10 cellular contexts compared by ENCODE assay signal in genomic region chr1:243288062-243288461, GRCh38. TPM values are rescaled to one million over a fixed set of nuclear protein-coding genes. Genes with fewer than 3 reads are reported as not detected.
DNase-seq lines count a peak whose midpoint lies in the region; ATAC-seq and TF ChIP-seq lines count a peak whose summit lies in the region.
"Had no signal": no experiment of that assay in that cellular context is flagged by ENCODE, and none has a peak within 500 bp of the region (broad histone marks: within the 10 kb centered on the region; RNA-seq: fewer than 3 reads in every experiment).

No MANE protein-coding gene starts in this region.

- intact Hi-C loops in activated CD4-positive, alpha-beta T cell treated with anti-CD3 and anti-CD28 coated beads, Interleukin-2, amount 10 ng/mL, durations not matched to agents 24 days and 14 days (cut with micrococcal nuclease), result no loop called here
- intact Hi-C loops in PC-3 (cut with micrococcal nuclease) (no loop called here), colonic mucosa (cut with DNase I) (no loop called here), left ventricle myocardium superior (cut with micrococcal nuclease) (no loop called here)

- no TSS peak for BruUV-seq in PC-3 (replicated peaks; lab: Mats Ljungman, UMichigan)

- no peaks in the 10 kb centered on the region for H3K9me3 ChIP-seq in PC-3 (ENCODE audit: low read length)
- no peaks in the 10 kb centered on the region for H3K9me3 ChIP-seq in colonic mucosa
- H3K9me3 ChIP-seq in skeletal muscle tissue (ENCODE audit: control insufficient read depth in 3 of 3, low read length in 3 of 3), result no peaks in the 10 kb centered on the region
- no peaks in the 10 kb centered on the region for H3K9me3 ChIP-seq in SJCRH30 (replicated peaks)

- no peaks in the 10 kb centered on the region for H4K20me1 ChIP-seq in PC-3 (ENCODE audit: low read length)

- peaks cover 7% of the 10 kb centered on the region for H3K9me3 Mint-ChIP-seq in activated CD4-positive, alpha-beta T cell treated with anti-CD3 and anti-CD28 coated beads, Interleukin-2, amount 10 ng/mL, durations not matched to agents 24 days and 14 days
- H3K9me3 Mint-ChIP-seq in mesothelial cell of epicardium, result peaks cover 12% of the 10 kb centered on the region

- H3K27ac ChIP-seq in PC-3 (ENCODE audit: low read length), result peak overlapping the region; percentile 67
- peak overlapping the region; percentile 20 for H3K27ac ChIP-seq in colonic mucosa
- peak overlapping the region; percentile 55 for H3K27ac ChIP-seq in skeletal muscle tissue (ENCODE audit: low read depth, low read length)
- no peak overlapping the region for H3K27ac ChIP-seq in SJCRH30
- H3K27ac ChIP-seq: KMS-11 had no signal

- H3K36me3 Mint-ChIP-seq in activated CD4-positive, alpha-beta T cell treated with anti-CD3 and anti-CD28 coated beads, Interleukin-2, amount 10 ng/mL, durations not matched to agents 24 days and 14 days (ENCODE audit: low read depth), result peaks cover 55% of the 10 kb centered on the region
- peaks cover 53% of the 10 kb centered on the region for H3K36me3 Mint-ChIP-seq in mesothelial cell of epicardium

- H3K4me1 ChIP-seq in PC-3 (ENCODE audit: insufficient read depth, low read length), result peaks cover 29% of the 10 kb centered on the region
- no peaks in the 10 kb centered on the region for H3K4me1 ChIP-seq in colonic mucosa
- H3K4me1 ChIP-seq in skeletal muscle tissue (ENCODE audit: control insufficient read depth in 3 of 3, insufficient read depth in 3 of 3, low read length in 3 of 3), result no peaks in the 10 kb centered on the region
- H3K4me1 ChIP-seq in SJCRH30, result no peaks in the 10 kb centered on the region

- peaks cover 43% of the 10 kb centered on the region for H3K36me3 ChIP-seq in PC-3 (ENCODE audit: low read depth, low read length)
- H3K36me3 ChIP-seq in colonic mucosa, result no peaks in the 10 kb centered on the region
- peaks cover 0 to 18% (median 10%) of the 10 kb centered on the region in 3 donors for H3K36me3 ChIP-seq in skeletal muscle tissue (ENCODE audit: control insufficient read depth in 3 of 3, insufficient read depth in 3 of 3, low read length in 3 of 3)
- H3K36me3 ChIP-seq in SJCRH30, result no peaks in the 10 kb centered on the region

- no peaks in the 10 kb centered on the region for H3K79me2 ChIP-seq in PC-3 (ENCODE audit: low read length)

- no peaks in the 10 kb centered on the region for H3K9me2 ChIP-seq in PC-3 (replicated peaks; ENCODE audit: low read length)

- ATAC-seq in PC-3 (no peak), left ventricle myocardium superior (no peak)

- CTCF ChIA-PET in PC-3 (lab: Charles Lee), result no interaction called here

- H3K27me3 Mint-ChIP-seq in activated CD4-positive, alpha-beta T cell treated with anti-CD3 and anti-CD28 coated beads, Interleukin-2, amount 10 ng/mL, durations not matched to agents 24 days and 14 days, result no peaks in the 10 kb centered on the region
- H3K27me3 Mint-ChIP-seq in mesothelial cell of epicardium (ENCODE audit: low read depth), result no peaks in the 10 kb centered on the region

- DNase-seq in activated CD4-positive, alpha-beta T cell treated with anti-CD3 and anti-CD28 coated beads, Interleukin-2, amount 10 ng/mL, durations not matched to agents 24 days and 14 days, result no peak
- no peak for DNase-seq in activated CD4-positive, alpha-beta T cell treated with anti-CD3 and anti-CD28 coated beads for 4 hours
- DNase-seq in PC-3, result no peak
- no peak for DNase-seq in colonic mucosa
- no peak for DNase-seq in SJCRH30
- DNase-seq in left ventricle myocardium superior, result no peak
- DNase-seq in mesothelial cell of epicardium (ENCODE audit: low spot score in 2 of 2, unreplicated experiment in 2 of 2), result no peak
- DNase-seq: SHP77 treated with DMSO at 0.1 percent for 48 hours had no signal

- 0 out of 2 replicates have a peak overlapping the region, but pooled peaks have one; percentile 0 for H2AFZ ChIP-seq in PC-3 (ENCODE audit: low read length)

- TF ChIP-seq CTCF in PC-3 (conservative IDR thresholded peaks at IDR 0.05; ENCODE audit: low read depth, low read length) (no peak), colonic mucosa (IDR thresholded peaks at IDR 0.05) (no peak), mesothelial cell of epicardium (IDR thresholded peaks at IDR 0.05; ENCODE audit: unreplicated experiment) (no peak)

- H3K4me1 Mint-ChIP-seq in activated CD4-positive, alpha-beta T cell treated with anti-CD3 and anti-CD28 coated beads, Interleukin-2, amount 10 ng/mL, durations not matched to agents 24 days and 14 days, result peaks cover 17% of the 10 kb centered on the region
- H3K4me1 Mint-ChIP-seq in mesothelial cell of epicardium, result peaks cover 21% of the 10 kb centered on the region

- POLR2A ChIA-PET in PC-3 (lab: Charles Lee; ENCODE audit: unreplicated experiment), result no interaction called here

- H3K9ac ChIP-seq in PC-3 (ENCODE audit: low read length) (peak overlapping the region; percentile 0; the same call in 1 of the 2 replicates), colonic mucosa (ENCODE audit: low read depth in 2 of 2, low read length in 2 of 2) (no peak overlapping the region), skeletal muscle tissue (ENCODE audit: low read depth in 1 of 3, low read length in 3 of 3) (no peak overlapping the region)
- H3K9ac ChIP-seq: KMS-11 had no signal

- peak overlapping the region; percentile 42 for H3K4me2 ChIP-seq in PC-3 (ENCODE audit: low read length)
- H3K4me2 ChIP-seq: KMS-11 had no signal

- peak overlapping the region; percentile 60 for H3K27ac Mint-ChIP-seq in activated CD4-positive, alpha-beta T cell treated with anti-CD3 and anti-CD28 coated beads, Interleukin-2, amount 10 ng/mL, durations not matched to agents 24 days and 14 days
- no peak overlapping the region for H3K27ac Mint-ChIP-seq in mesothelial cell of epicardium

- H3K4me3 Mint-ChIP-seq in activated CD4-positive, alpha-beta T cell treated with anti-CD3 and anti-CD28 coated beads, Interleukin-2, amount 10 ng/mL, durations not matched to agents 24 days and 14 days, result peak overlapping the region; percentile 32
- no peak overlapping the region for H3K4me3 Mint-ChIP-seq in mesothelial cell of epicardium

- H3K27me3 ChIP-seq in PC-3 (ENCODE audit: low read length) (no peaks in the 10 kb centered on the region), colonic mucosa (no peaks in the 10 kb centered on the region), skeletal muscle tissue (ENCODE audit: control insufficient read depth in 3 of 3, insufficient read depth in 3 of 3, low read length in 3 of 3) (no peaks in the 10 kb centered on the region), SJCRH30 (no peaks in the 10 kb centered on the region)

- H3F3A ChIP-seq in PC-3 (ENCODE audit: low read length, unreplicated experiment), result peaks cover 17% of the 10 kb centered on the region

- H3K4me3 ChIP-seq in PC-3 (ENCODE audit: low read length), result no peak overlapping the region
- no peak overlapping the region for H3K4me3 ChIP-seq in colonic mucosa
- no peak overlapping the region for H3K4me3 ChIP-seq in skeletal muscle tissue (ENCODE audit: low read length in 3 of 3)
- no peak overlapping the region for H3K4me3 ChIP-seq in SJCRH30

RNA-seq across cellular contexts. Expression of gene SDCCAG8, which starts 32.2 kb away (rescaled TPM):
- total RNA-seq in activated CD4-positive, alpha-beta T cell treated with anti-CD3 and anti-CD28 coated beads, Interleukin-2, amount 10 ng/mL, durations not matched to agents 24 days and 14 days, result 16.5 and 23.6 TPM in 2 replicates
- total RNA-seq in PC-3 (2014; rRNA removed), result 99.3 and 194 TPM in 2 replicates
- 10 to 100 TPM; 18.4 to 18.8 TPM for total RNA-seq in colonic mucosa
- 71.5 TPM for total RNA-seq in skeletal muscle tissue
- 10.0 and 13.6 TPM in 2 replicates for total RNA-seq in SJCRH30 (2014; rRNA removed; shearing (Covaris generic))
- 21.1 TPM for total RNA-seq in left ventricle myocardium superior
- 37.3 to 47.1 TPM (median 39.9 TPM) in 3 replicates for total RNA-seq in mesothelial cell of epicardium

RNA-seq across cellular contexts. Expression of gene CEP170, which starts 33.0 kb away (rescaled TPM):
- total RNA-seq in activated CD4-positive, alpha-beta T cell treated with anti-CD3 and anti-CD28 coated beads, Interleukin-2, amount 10 ng/mL, durations not matched to agents 24 days and 14 days, result 47.2 and 53.4 TPM in 2 replicates
- total RNA-seq in PC-3 (2014; rRNA removed) (65.3 and 78.9 TPM in 2 replicates), colonic mucosa (10 to 100 TPM; 11.6 to 17.5 TPM), skeletal muscle tissue (51.1 TPM), left ventricle myocardium superior (36.4 TPM), mesothelial cell of epicardium (118 to 129 TPM (median 120 TPM) in 3 replicates)
- total RNA-seq in SJCRH30 (2014; rRNA removed; shearing (Covaris generic)), result 76.1 and 87.3 TPM in 2 replicates
